ENCODE assay signal across 8 cellular contexts in the genomic region with DNA sequence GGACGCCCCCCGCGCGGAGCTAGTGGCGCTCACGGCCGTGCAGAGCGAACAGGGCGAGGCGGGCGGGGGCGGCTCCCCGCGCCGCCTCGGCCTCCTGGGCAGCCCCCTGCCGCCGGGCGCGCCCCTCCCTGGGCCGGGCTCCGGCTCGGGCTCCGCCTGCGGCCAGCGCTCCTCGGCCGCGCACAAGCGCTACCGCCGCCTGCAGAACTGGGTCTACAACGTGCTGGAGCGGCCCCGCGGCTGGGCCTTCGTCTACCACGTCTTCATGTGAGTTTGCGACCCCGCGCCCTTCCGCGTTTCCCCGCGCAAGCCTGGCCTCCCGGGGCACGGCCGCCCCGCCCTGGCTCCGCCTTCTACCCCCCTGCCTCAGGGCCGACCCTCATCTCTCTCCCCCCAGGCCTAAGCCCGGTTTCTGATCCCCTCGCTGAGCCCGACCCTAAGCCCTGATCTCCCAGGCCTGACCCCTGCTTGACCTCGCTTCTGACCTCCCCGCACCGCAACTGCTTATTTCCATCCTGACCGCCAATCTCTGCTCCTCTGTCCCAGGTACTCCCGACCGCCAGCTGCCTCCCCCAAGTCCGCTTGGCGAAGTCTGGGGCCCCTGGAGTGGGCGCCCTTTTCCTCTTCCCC. TPM values are rescaled to one million over a fixed set of nuclear protein-coding genes. Genes with fewer than 3 reads are reported as not detected.
DNase-seq lines count a peak whose midpoint lies in the region; ATAC-seq and TF ChIP-seq lines count a peak whose summit lies in the region.

No MANE protein-coding gene starts in this region.

- H3K4me3 ChIP-seq in GM08714 (ENCODE audit: low read length) (peak overlapping the region; percentile 19; the same call in 1 of the 2 replicates), epithelial cell of proximal tubule (ENCODE audit: low read depth, low read length) (peak overlapping the region; percentile 30), ovary (peak overlapping the region; percentile 50)

- DNase-seq in NCI-H748 treated with DMSO at 0.1 percent for 48 hours (lab: John Stamatoyannopoulos, UW): peak; percentile 87
- DNase-seq in epithelial cell of proximal tubule (ENCODE audit: low read depth): no peak
- peak in 2 of 5 donors; percentile 46 to 58 for DNase-seq in ovary
- no peak for DNase-seq in KG1 (lab: John Stamatoyannopoulos, UW)
- no peak for DNase-seq in SHP77 treated with DMSO at 0.1 percent for 48 hours (lab: John Stamatoyannopoulos, UW)

- H3K27ac ChIP-seq in ovary: no peak overlapping the region

- TF ChIP-seq POLR2A in ovary (IDR thresholded peaks at IDR 0.05): no peak

- ATAC-seq in GM21360 (IDR thresholded peaks at IDR 0.05; ENCODE audit: unreplicated experiment) (no peak), HG02884 (IDR thresholded peaks at IDR 0.05; ENCODE audit: unreplicated experiment) (no peak)

- TF ChIP-seq EP300 in ovary (IDR thresholded peaks at IDR 0.05): no peak

- H3K4me1 ChIP-seq in ovary (ENCODE audit: insufficient read depth): peaks cover 9% of the 10 kb centered on the region

- no peaks in the 10 kb centered on the region for H3K27me3 ChIP-seq in ovary

- 19 to 43% (median 35%) methylated on average over 30 to 63 of the region's 63 CpGs for WGBS in ovary, 3 donors

- intact Hi-C loops in ovary (cut with DNase I): loop anchor here in 1 of 4 donors (10.0 kb wide), 1 partner anchor 61 kb away; no protein-coding TSS in a partner anchor

- no peaks in the 10 kb centered on the region for H3K9me3 ChIP-seq in ovary

- TF ChIP-seq CTCF in epithelial cell of proximal tubule (conservative IDR thresholded peaks at IDR 0.05; ENCODE audit: low read depth, low read length) (no peak), ovary (IDR thresholded peaks at IDR 0.05) (no peak)

- H3K36me3 ChIP-seq in ovary: no peaks in the 10 kb centered on the region

RNA-seq across cellular contexts. Expression of a gene that starts 0.7 kb away (rescaled TPM):
- 1.0 and 2.2 TPM in 2 replicates for total RNA-seq in epithelial cell of proximal tubule
- total RNA-seq in ovary: 1 to 10 TPM in 2 of 7 donors, under 1 TPM in 5; 0.36 to 3.1 (median 0.84) TPM
- polyA plus RNA-seq in ovary: 1 to 10 TPM in 1 of 2 donors, under 1 TPM in 1; 0.73 to 1.1 TPM
